2 cellular contexts compared by ENCODE assay signal in genomic region chr6:44685213-44685612, GRCh38.
TF ChIP-seq lines count a peak whose summit lies in the region.

No MANE protein-coding gene starts in this region.

TF ChIP-seq in H1, 55 proteins besides CTCF, POLR2A, EP300 and RAD21:
- TF ChIP-seq ATF3 (IDR thresholded peaks at IDR 0.05; ENCODE audit: insufficient read depth, low read depth, low read length), result no peak
- no peak for TF ChIP-seq FOSL1 (IDR thresholded peaks at IDR 0.05; ENCODE audit: insufficient read depth, low read depth, low read length)
- no peak for TF ChIP-seq TAF7 (optimal IDR thresholded peaks at IDR 0.05; ENCODE audit: borderline replicate concordance, low read depth, low read length)
- TF ChIP-seq CEBPB (IDR thresholded peaks at IDR 0.05; ENCODE audit: low read depth, low read length), result no peak
- TF ChIP-seq ASH2L (IDR thresholded peaks at IDR 0.05; ENCODE audit: low read length), result no peak
- TF ChIP-seq SAP30 (IDR thresholded peaks at IDR 0.05; ENCODE audit: insufficient read depth, insufficient replicate concordance, low read length), result no peak
- no peak for TF ChIP-seq CREB1 (IDR thresholded peaks at IDR 0.05)
- TF ChIP-seq SIX5 (IDR thresholded peaks at IDR 0.05; ENCODE audit: low read depth, low read length), result no peak
- TF ChIP-seq POU5F1 (IDR thresholded peaks at IDR 0.05; ENCODE audit: low read depth, low read length), result no peak
- no peak for TF ChIP-seq TEAD4 (IDR thresholded peaks at IDR 0.05; ENCODE audit: low read depth, low read length)
- no peak for TF ChIP-seq JUN (IDR thresholded peaks at IDR 0.05; ENCODE audit: low read depth, low read length)
- TF ChIP-seq ZNF274 (IDR thresholded peaks at IDR 0.05; ENCODE audit: borderline replicate concordance, extremely low read depth, low read length), result no peak
- no peak for TF ChIP-seq RXRA (IDR thresholded peaks at IDR 0.05; ENCODE audit: insufficient read depth, low read depth, low read length)
- no peak for TF ChIP-seq EGR1 (IDR thresholded peaks at IDR 0.05; ENCODE audit: borderline replicate concordance, low read depth, low read length)
- TF ChIP-seq BCL11A (IDR thresholded peaks at IDR 0.05; ENCODE audit: low read depth in 2 of 2, low read length in 2 of 2), result no peak

TF ChIP-seq in SK-N-SH, 30 proteins besides CTCF, POLR2A, EP300 and RAD21:
- TF ChIP-seq SMC3 (IDR thresholded peaks at IDR 0.05; ENCODE audit: low read depth, low read length) (no peak), FOSL2 (IDR thresholded peaks at IDR 0.05; ENCODE audit: borderline replicate concordance, low read depth) (no peak), CHD2 (IDR thresholded peaks at IDR 0.05; ENCODE audit: low read length, partially characterized antibody) (no peak), REST (IDR thresholded peaks at IDR 0.05; ENCODE audit: low read depth, low read length) (no peak), YY1 (IDR thresholded peaks at IDR 0.05; ENCODE audit: low read depth) (no peak), JUND (IDR thresholded peaks at IDR 0.05) (no peak), NRF1 (IDR thresholded peaks at IDR 0.05; ENCODE audit: low read depth, low read length) (no peak), IRF3 (IDR thresholded peaks at IDR 0.05; ENCODE audit: low read depth, low read length) (no peak), RCOR1 (IDR thresholded peaks at IDR 0.05; ENCODE audit: low read length) (no peak), ELF1 (IDR thresholded peaks at IDR 0.05) (no peak), POLR2AphosphoS5 (IDR thresholded peaks at IDR 0.05; ENCODE audit: low read depth, low read length) (no peak), MEF2A (IDR thresholded peaks at IDR 0.05; ENCODE audit: borderline replicate concordance, low read depth) (no peak), TAF1 (IDR thresholded peaks at IDR 0.05; ENCODE audit: borderline replicate concordance, low read depth, low read length) (no peak), PBX3 (IDR thresholded peaks at IDR 0.05) (no peak), SIN3A (IDR thresholded peaks at IDR 0.05; ENCODE audit: borderline replicate concordance, low read depth, low read length) (no peak), USF2 (IDR thresholded peaks at IDR 0.05; ENCODE audit: borderline replicate concordance, low read depth, low read length) (no peak), MXI1 (IDR thresholded peaks at IDR 0.05; ENCODE audit: low read depth, low read length) (no peak)
